9 cellular contexts compared by ENCODE assay signal in genomic region chr2:191811807-191812602, GRCh38. TPM values are rescaled to one million over a fixed set of nuclear protein-coding genes. Genes with fewer than 3 reads are reported as not detected.
DNase-seq lines count a peak whose midpoint lies in the region; ATAC-seq and TF ChIP-seq lines count a peak whose summit lies in the region.
"Had no signal": no experiment of that assay in that cellular context is flagged by ENCODE, and none has a peak within 500 bp of the region (broad histone marks: within the 10 kb centered on the region; RNA-seq: fewer than 3 reads in every experiment).

No MANE protein-coding gene starts in this region.

- H3K36me3 Mint-ChIP-seq in activated T-helper 2 cell treated with anti-CD3 and anti-CD28 coated beads, Interferon-gamma antibody, Interleukin-2, Interleukin-4, amounts not matched to agents 10 μg/mL and 5 μg/mL and 100 μg/mL, durations not matched to agents 14 hours and 24 hours and 36 hours (ENCODE audit: low read depth): no peaks in the 10 kb centered on the region
- H3K36me3 Mint-ChIP-seq: activated naive CD4-positive, alpha-beta T cell treated with anti-CD3 and anti-CD28 coated beads, Interleukin-2, amount 50 U/mL, for 72 hours had no signal

- H3K4me3 Mint-ChIP-seq in activated T-helper 2 cell treated with anti-CD3 and anti-CD28 coated beads, Interferon-gamma antibody, Interleukin-2, Interleukin-4, amounts not matched to agents 10 μg/mL and 5 μg/mL and 100 μg/mL, durations not matched to agents 14 hours and 24 hours and 36 hours (ENCODE audit: low read depth): no peak overlapping the region

- ATAC-seq in GM21390 (IDR thresholded peaks at IDR 0.05; ENCODE audit: unreplicated experiment): peak; percentile 83
- peak; percentile 86 for ATAC-seq in left ventricle myocardium superior

- peaks cover 5% of the 10 kb centered on the region for H3K27me3 Mint-ChIP-seq in activated T-helper 2 cell treated with anti-CD3 and anti-CD28 coated beads, Interferon-gamma antibody, Interleukin-2, Interleukin-4, amounts not matched to agents 10 μg/mL and 5 μg/mL and 100 μg/mL, durations not matched to agents 14 hours and 24 hours and 36 hours (ENCODE audit: low read depth)

- no peaks in the 10 kb centered on the region for H3K4me1 Mint-ChIP-seq in activated T-helper 2 cell treated with anti-CD3 and anti-CD28 coated beads, Interferon-gamma antibody, Interleukin-2, Interleukin-4, amounts not matched to agents 10 μg/mL and 5 μg/mL and 100 μg/mL, durations not matched to agents 14 hours and 24 hours and 36 hours (ENCODE audit: low read depth)

- H3K9me3 Mint-ChIP-seq in activated T-helper 2 cell treated with anti-CD3 and anti-CD28 coated beads, Interferon-gamma antibody, Interleukin-2, Interleukin-4, amounts not matched to agents 10 μg/mL and 5 μg/mL and 100 μg/mL, durations not matched to agents 14 hours and 24 hours and 36 hours: no peaks in the 10 kb centered on the region
- H3K9me3 Mint-ChIP-seq: activated naive CD4-positive, alpha-beta T cell treated with anti-CD3 and anti-CD28 coated beads, Interleukin-2, amount 50 U/mL, for 72 hours had no signal

- peak; percentile 83 for TF ChIP-seq CTCF in retinal pigment epithelial cell (conservative IDR thresholded peaks at IDR 0.05; ENCODE audit: low read depth, low read length)

- no peak overlapping the region for H3K27ac Mint-ChIP-seq in activated T-helper 2 cell treated with anti-CD3 and anti-CD28 coated beads, Interferon-gamma antibody, Interleukin-2, Interleukin-4, amounts not matched to agents 10 μg/mL and 5 μg/mL and 100 μg/mL, durations not matched to agents 14 hours and 24 hours and 36 hours
- H3K27ac Mint-ChIP-seq: activated naive CD4-positive, alpha-beta T cell treated with anti-CD3 and anti-CD28 coated beads, Interleukin-2, amount 50 U/mL, for 72 hours had no signal

- no peak overlapping the region for H3K4me3 ChIP-seq in retinal pigment epithelial cell (ENCODE audit: low read length)

- peak; percentile 69 for DNase-seq in EL
- DNase-seq in HT-29 (ENCODE audit: low spot score): peak; percentile 79
- peak; percentile 86 for DNase-seq in OCI-M1 (lab: John Stamatoyannopoulos, UW)
- peak in 54 of 56 donors; percentile 2 to 87 (median 44) for DNase-seq in amygdala (lab: John Stamatoyannopoulos, UW)
- peak; percentile 57 for DNase-seq in left ventricle myocardium superior
- DNase-seq in retinal pigment epithelial cell (ENCODE audit: low read depth): peak; percentile 24
- no peak for DNase-seq in activated T-helper 2 cell treated with anti-CD3 and anti-CD28 coated beads, Interferon-gamma antibody, Interleukin-2, Interleukin-4, amounts not matched to agents 10 μg/mL and 5 μg/mL and 100 μg/mL, durations not matched to agents 14 hours and 24 hours and 36 hours (ENCODE audit: low spot score)

- intact Hi-C loops in left ventricle myocardium superior (cut with micrococcal nuclease): loop anchor here (1.0 kb wide), 1 partner anchor 350 kb away; no protein-coding TSS in a partner anchor
- intact Hi-C loops in activated T-helper 2 cell treated with anti-CD3 and anti-CD28 coated beads, Interferon-gamma antibody, Interleukin-2, Interleukin-4, amounts not matched to agents 10 μg/mL and 5 μg/mL and 100 μg/mL, durations not matched to agents 14 hours and 24 hours and 36 hours (cut with micrococcal nuclease): loop anchor here (2.0 kb wide), 1 partner anchor 351 kb away; no protein-coding TSS in a partner anchor

RNA-seq across cellular contexts. Expression of gene CAVIN2, which starts 34.9 kb away (rescaled TPM):
- total RNA-seq in HT-29 (2014; rRNA removed; shearing (Covaris generic)): 0.84 and 1.4 TPM in 2 replicates
- total RNA-seq in left ventricle myocardium superior: 119 TPM
- not detected in 2 replicates for total RNA-seq in activated T-helper 2 cell treated with anti-CD3 and anti-CD28 coated beads, Interferon-gamma antibody, Interleukin-2, Interleukin-4, amounts not matched to agents 10 μg/mL and 5 μg/mL and 100 μg/mL, durations not matched to agents 14 hours and 24 hours and 36 hours
- total RNA-seq: activated naive CD4-positive, alpha-beta T cell treated with anti-CD3 and anti-CD28 coated beads, Interleukin-2, amount 50 U/mL, for 72 hours had no signal

Comparison
In these comparisons a context has a peak if more than half of its experiments do, and no peak if none do; other contexts are left out.
1. RNA of gene CAVIN2, which starts 34.9 kb away (total RNA-seq): 119 TPM in left ventricle myocardium superior (single experiment); 0.84 to 1.4 TPM in HT-29 and not detected in activated T-helper 2 cell treated with anti-CD3 and anti-CD28 coated beads, Interferon-gamma antibody, Interleukin-2, Interleukin-4, amounts not matched to agents 10 μg/mL and 5 μg/mL and 100 μg/mL, durations not matched to agents 14 hours and 24 hours and 36 hours; every median in the first group is over 10 times any median in the second.